9 cellular contexts compared by ENCODE assay signal in the genomic region with DNA sequence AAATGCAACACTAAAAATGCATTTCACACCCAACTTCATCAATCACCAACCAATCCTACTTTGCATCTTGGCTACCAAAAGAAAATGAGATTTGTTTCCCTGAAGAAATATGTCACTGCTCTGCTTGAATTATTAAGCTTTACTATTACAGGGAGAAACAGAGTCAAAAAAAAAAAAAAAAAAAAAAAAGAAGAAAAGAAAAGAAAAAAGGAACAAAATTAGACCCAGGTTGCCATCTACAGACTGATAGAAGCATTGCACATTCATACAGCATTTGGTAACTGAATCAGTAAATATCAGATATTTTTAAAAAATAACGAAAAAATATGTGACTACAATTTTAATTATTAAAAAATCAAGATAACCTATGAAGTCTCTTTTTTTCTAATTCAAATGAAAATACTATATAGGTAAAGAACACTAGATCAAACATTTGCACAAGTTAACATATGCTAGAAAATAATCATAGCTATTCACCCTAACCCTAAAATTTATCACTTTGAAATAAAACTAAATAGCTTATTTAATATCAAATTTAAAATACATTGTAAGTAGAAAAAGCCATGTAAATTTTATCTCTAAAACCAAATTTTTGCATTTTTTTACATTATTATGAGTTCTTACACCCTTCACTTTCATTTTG.
A peak's percentile ranks its signal among the peaks of the same experiment; 100 is the strongest.
DNase-seq lines count a peak whose midpoint lies in the region; ATAC-seq and TF ChIP-seq lines count a peak whose summit lies in the region.
"Had no signal": no experiment of that assay in that cellular context is flagged by ENCODE, and none has a peak within 500 bp of the region (broad histone marks: within the 10 kb centered on the region; RNA-seq: fewer than 3 reads in every experiment).

No MANE protein-coding gene starts in this region.

- H3K27me3 Mint-ChIP-seq in progenitor cell of endocrine pancreas, result no peaks in the 10 kb centered on the region

- H3K27me3 ChIP-seq in breast epithelium, result no peaks in the 10 kb centered on the region
- H3K27me3 ChIP-seq: BLaER1 treated with 17β-estradiol and CSF1 and Interleukin-3, amounts not matched to agents 10 nM and 100 nM had no signal

- no peak overlapping the region for H3K27ac ChIP-seq in breast epithelium
- H3K27ac ChIP-seq: BLaER1 treated with 17β-estradiol and CSF1 and Interleukin-3, amounts not matched to agents 10 nM and 100 nM had no signal

- no peak overlapping the region for H3K4me3 Mint-ChIP-seq in progenitor cell of endocrine pancreas (ENCODE audit: low read depth)

- H3K4me1 ChIP-seq in breast epithelium, result no peaks in the 10 kb centered on the region

- no peak for TF ChIP-seq POLR2A in breast epithelium (IDR thresholded peaks at IDR 0.05)

- DNase-seq in NCI-H1092 treated with DMSO at 0.1 percent for 48 hours (lab: John Stamatoyannopoulos, UW), result peak; percentile 18
- DNase-seq in NCI-H1092 (lab: John Stamatoyannopoulos, UW), result no peak
- peak; percentile 36 for DNase-seq in NCI-H146 treated with DMSO at 0.1 percent for 48 hours (lab: John Stamatoyannopoulos, UW; ENCODE audit: unreplicated experiment)
- no peak for DNase-seq in breast epithelium (ENCODE audit: low spot score in 2 of 2)
- DNase-seq in progenitor cell of endocrine pancreas (ENCODE audit: low spot score, unreplicated experiment), result no peak
- no peak for DNase-seq in middle frontal gyrus (ENCODE audit: extremely low spot score, low spot score)

- H3K4me1 Mint-ChIP-seq in progenitor cell of endocrine pancreas (ENCODE audit: low read depth), result peaks cover 23% of the 10 kb centered on the region

- H3K9me3 Mint-ChIP-seq in progenitor cell of endocrine pancreas (ENCODE audit: low read depth), result no peaks in the 10 kb centered on the region

- H3K36me3 ChIP-seq in breast epithelium, result no peaks in the 10 kb centered on the region
- H3K36me3 ChIP-seq: BLaER1 treated with 17β-estradiol and CSF1 and Interleukin-3, amounts not matched to agents 10 nM and 100 nM had no signal

- no peak for ATAC-seq in GM18502 (IDR thresholded peaks at IDR 0.05; ENCODE audit: poor library complexity, unreplicated experiment)
- ATAC-seq in GM19035 (IDR thresholded peaks at IDR 0.05; ENCODE audit: unreplicated experiment), result no peak

- intact Hi-C loops in breast epithelium (cut with DNase I; ENCODE audit: low total_unique reads), result no loop called here

- H3K4me3 ChIP-seq in breast epithelium, result no peak overlapping the region
- H3K4me3 ChIP-seq: BLaER1 treated with 17β-estradiol and CSF1 and Interleukin-3, amounts not matched to agents 10 nM and 100 nM had no signal

- peak in 2 of 3 donors; percentile 19 to 34 for TF ChIP-seq CTCF in breast epithelium (IDR thresholded peaks at IDR 0.05)
- peak; percentile 73 for TF ChIP-seq CTCF in progenitor cell of endocrine pancreas (IDR thresholded peaks at IDR 0.05; ENCODE audit: unreplicated experiment)

- no peak overlapping the region for H3K27ac Mint-ChIP-seq in progenitor cell of endocrine pancreas

- no peaks in the 10 kb centered on the region for H3K9me3 ChIP-seq in breast epithelium
- H3K9me3 ChIP-seq: BLaER1 treated with 17β-estradiol and CSF1 and Interleukin-3, amounts not matched to agents 10 nM and 100 nM had no signal

- H3K36me3 Mint-ChIP-seq in progenitor cell of endocrine pancreas (ENCODE audit: insufficient read depth), result peaks cover 2% of the 10 kb centered on the region

Comparison
In these comparisons a context has a peak if more than half of its experiments do, and no peak if none do; other contexts are left out.
1. DNase-seq: peak in NCI-H1092 treated with DMSO at 0.1 percent for 48 hours (single experiment) and NCI-H146 treated with DMSO at 0.1 percent for 48 hours (single experiment); none in NCI-H1092 (single experiment), breast epithelium (0 of 2), progenitor cell of endocrine pancreas (single experiment) and middle frontal gyrus (single experiment).